1 cellular context compared by ENCODE assay signal in genomic region chr22:22884010-22884887, GRCh38.
TF ChIP-seq lines count a peak whose summit lies in the region.

No MANE protein-coding gene starts in this region.

TF ChIP-seq in K562, 482 proteins besides CTCF, POLR2A, EP300 and RAD21 (continued from another document and continues in another):
- TF ChIP-seq, protein P1, sequence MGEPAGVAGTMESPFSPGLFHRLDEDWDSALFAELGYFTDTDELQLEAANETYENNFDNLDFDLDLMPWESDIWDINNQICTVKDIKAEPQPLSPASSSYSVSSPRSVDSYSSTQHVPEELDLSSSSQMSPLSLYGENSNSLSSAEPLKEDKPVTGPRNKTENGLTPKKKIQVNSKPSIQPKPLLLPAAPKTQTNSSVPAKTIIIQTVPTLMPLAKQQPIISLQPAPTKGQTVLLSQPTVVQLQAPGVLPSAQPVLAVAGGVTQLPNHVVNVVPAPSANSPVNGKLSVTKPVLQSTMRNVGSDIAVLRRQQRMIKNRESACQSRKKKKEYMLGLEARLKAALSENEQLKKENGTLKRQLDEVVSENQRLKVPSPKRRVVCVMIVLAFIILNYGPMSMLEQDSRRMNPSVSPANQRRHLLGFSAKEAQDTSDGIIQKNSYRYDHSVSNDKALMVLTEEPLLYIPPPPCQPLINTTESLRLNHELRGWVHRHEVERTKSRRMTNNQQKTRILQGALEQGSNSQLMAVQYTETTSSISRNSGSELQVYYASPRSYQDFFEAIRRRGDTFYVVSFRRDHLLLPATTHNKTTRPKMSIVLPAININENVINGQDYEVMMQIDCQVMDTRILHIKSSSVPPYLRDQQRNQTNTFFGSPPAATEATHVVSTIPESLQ (CRISPR knock-in tag; IDR thresholded peaks at IDR 0.05): no peak
- TF ChIP-seq, protein P2, sequence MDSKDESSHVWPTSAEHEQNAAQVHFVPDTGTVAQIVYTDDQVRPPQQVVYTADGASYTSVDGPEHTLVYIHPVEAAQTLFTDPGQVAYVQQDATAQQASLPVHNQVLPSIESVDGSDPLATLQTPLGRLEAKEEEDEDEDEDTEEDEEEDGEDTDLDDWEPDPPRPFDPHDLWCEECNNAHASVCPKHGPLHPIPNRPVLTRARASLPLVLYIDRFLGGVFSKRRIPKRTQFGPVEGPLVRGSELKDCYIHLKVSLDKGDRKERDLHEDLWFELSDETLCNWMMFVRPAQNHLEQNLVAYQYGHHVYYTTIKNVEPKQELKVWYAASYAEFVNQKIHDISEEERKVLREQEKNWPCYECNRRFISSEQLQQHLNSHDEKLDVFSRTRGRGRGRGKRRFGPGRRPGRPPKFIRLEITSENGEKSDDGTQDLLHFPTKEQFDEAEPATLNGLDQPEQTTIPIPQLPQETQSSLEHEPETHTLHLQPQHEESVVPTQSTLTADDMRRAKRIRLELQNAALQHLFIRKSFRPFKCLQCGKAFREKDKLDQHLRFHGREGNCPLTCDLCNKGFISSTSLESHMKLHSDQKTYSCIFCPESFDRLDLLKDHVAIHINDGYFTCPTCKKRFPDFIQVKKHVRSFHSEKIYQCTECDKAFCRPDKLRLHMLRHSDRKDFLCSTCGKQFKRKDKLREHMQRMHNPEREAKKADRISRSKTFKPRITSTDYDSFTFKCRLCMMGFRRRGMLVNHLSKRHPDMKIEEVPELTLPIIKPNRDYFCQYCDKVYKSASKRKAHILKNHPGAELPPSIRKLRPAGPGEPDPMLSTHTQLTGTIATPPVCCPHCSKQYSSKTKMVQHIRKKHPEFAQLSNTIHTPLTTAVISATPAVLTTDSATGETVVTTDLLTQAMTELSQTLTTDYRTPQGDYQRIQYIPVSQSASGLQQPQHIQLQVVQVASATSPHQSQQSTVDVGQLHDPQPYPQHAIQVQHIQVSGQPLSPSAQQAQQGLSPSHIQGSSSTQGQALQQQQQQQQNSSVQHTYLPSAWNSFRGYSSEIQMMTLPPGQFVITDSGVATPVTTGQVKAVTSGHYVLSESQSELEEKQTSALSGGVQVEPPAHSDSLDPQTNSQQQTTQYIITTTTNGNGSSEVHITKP (IDR thresholded peaks at IDR 0.05; ENCODE audit: partially characterized antibody): no peak
- no peak for TF ChIP-seq MCM3 (IDR thresholded peaks at IDR 0.05)
- TF ChIP-seq SRSF7 (optimal IDR thresholded peaks at IDR 0.05; ENCODE audit: low read depth, low read length): no peak
- TF ChIP-seq, protein P3, sequence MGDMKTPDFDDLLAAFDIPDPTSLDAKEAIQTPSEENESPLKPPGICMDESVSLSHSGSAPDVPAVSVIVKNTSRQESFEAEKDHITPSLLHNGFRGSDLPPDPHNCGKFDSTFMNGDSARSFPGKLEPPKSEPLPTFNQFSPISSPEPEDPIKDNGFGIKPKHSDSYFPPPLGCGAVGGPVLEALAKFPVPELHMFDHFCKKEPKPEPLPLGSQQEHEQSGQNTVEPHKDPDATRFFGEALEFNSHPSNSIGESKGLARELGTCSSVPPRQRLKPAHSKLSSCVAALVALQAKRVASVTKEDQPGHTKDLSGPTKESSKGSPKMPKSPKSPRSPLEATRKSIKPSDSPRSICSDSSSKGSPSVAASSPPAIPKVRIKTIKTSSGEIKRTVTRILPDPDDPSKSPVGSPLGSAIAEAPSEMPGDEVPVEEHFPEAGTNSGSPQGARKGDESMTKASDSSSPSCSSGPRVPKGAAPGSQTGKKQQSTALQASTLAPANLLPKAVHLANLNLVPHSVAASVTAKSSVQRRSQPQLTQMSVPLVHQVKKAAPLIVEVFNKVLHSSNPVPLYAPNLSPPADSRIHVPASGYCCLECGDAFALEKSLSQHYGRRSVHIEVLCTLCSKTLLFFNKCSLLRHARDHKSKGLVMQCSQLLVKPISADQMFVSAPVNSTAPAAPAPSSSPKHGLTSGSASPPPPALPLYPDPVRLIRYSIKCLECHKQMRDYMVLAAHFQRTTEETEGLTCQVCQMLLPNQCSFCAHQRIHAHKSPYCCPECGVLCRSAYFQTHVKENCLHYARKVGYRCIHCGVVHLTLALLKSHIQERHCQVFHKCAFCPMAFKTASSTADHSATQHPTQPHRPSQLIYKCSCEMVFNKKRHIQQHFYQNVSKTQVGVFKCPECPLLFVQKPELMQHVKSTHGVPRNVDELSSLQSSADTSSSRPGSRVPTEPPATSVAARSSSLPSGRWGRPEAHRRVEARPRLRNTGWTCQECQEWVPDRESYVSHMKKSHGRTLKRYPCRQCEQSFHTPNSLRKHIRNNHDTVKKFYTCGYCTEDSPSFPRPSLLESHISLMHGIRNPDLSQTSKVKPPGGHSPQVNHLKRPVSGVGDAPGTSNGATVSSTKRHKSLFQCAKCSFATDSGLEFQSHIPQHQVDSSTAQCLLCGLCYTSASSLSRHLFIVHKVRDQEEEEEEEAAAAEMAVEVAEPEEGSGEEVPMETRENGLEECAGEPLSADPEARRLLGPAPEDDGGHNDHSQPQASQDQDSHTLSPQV (IDR thresholded peaks at IDR 0.05): no peak
- TF ChIP-seq ZNF354B (CRISPR knock-in tag; IDR thresholded peaks at IDR 0.05): no peak
- TF ChIP-seq CREB5 (CRISPR knock-in tag; IDR thresholded peaks at IDR 0.05): no peak
- TF ChIP-seq TBP (optimal IDR thresholded peaks at IDR 0.05; ENCODE audit: low read depth, low read length): no peak
- no peak for TF ChIP-seq ZNF395 (CRISPR knock-in tag; IDR thresholded peaks at IDR 0.05)
- no peak for TF ChIP-seq POLR2H (tag; IDR thresholded peaks at IDR 0.05; ENCODE audit: low read depth)
- no peak for TF ChIP-seq HSF4 (CRISPR knock-in tag; IDR thresholded peaks at IDR 0.05; ENCODE audit: borderline replicate concordance)
- TF ChIP-seq ZNF431 (CRISPR knock-in tag; IDR thresholded peaks at IDR 0.05): no peak
- no peak for TF ChIP-seq ZNF407 (IDR thresholded peaks at IDR 0.05; ENCODE audit: low read depth)
- no peak for TF ChIP-seq SREBF1 (IDR thresholded peaks at IDR 0.05; ENCODE audit: borderline replicate concordance, low read depth, low read length)
- TF ChIP-seq SETDB1 (IDR thresholded peaks at IDR 0.05; ENCODE audit: low read length): no peak
- TF ChIP-seq ELK1 (CRISPR knock-in tag; IDR thresholded peaks at IDR 0.05): no peak
- TF ChIP-seq HDAC1 (IDR thresholded peaks at IDR 0.05): no peak
- TF ChIP-seq ZNF263 (CRISPR knock-in tag; IDR thresholded peaks at IDR 0.05; ENCODE audit: borderline replicate concordance): no peak
- TF ChIP-seq ZNF277 (CRISPR knock-in tag; IDR thresholded peaks at IDR 0.05; ENCODE audit: borderline replicate concordance): no peak
- TF ChIP-seq BRF1 (IDR thresholded peaks at IDR 0.05; ENCODE audit: borderline replicate concordance, extremely low read depth, insufficient read length): no peak
- no peak for TF ChIP-seq RAD51 (IDR thresholded peaks at IDR 0.05; ENCODE audit: borderline replicate concordance, low read depth)
- no peak for TF ChIP-seq KLF1 (tag; IDR thresholded peaks at IDR 0.05)
- no peak for TF ChIP-seq CHD4 (IDR thresholded peaks at IDR 0.05; ENCODE audit: insufficient read depth, insufficient replicate concordance, low read depth, low read length, poor library complexity, severe bottlenecking)
- TF ChIP-seq NR2C2 (CRISPR knock-in tag; IDR thresholded peaks at IDR 0.05): no peak
- TF ChIP-seq NR2C2 (tag; IDR thresholded peaks at IDR 0.05): no peak
- TF ChIP-seq TRIM24 (IDR thresholded peaks at IDR 0.05): no peak
- TF ChIP-seq ZNF830 (CRISPR knock-in tag; IDR thresholded peaks at IDR 0.05): no peak
- no peak for TF ChIP-seq MNT (conservative IDR thresholded peaks at IDR 0.05)
- TF ChIP-seq ZNF282 (CRISPR knock-in tag; IDR thresholded peaks at IDR 0.05): no peak
- TF ChIP-seq MEF2D (tag; conservative IDR thresholded peaks at IDR 0.05; ENCODE audit: low read depth): no peak
- TF ChIP-seq POLR3G (IDR thresholded peaks at IDR 0.05; ENCODE audit: extremely low read depth, insufficient read length, insufficient replicate concordance): no peak
